8 cellular contexts compared by ENCODE assay signal in genomic region chr9:90801507-90802289, GRCh38. TPM values are rescaled to one million over a fixed set of nuclear protein-coding genes. Genes with fewer than 3 reads are reported as not detected.
A peak's percentile ranks its signal among the peaks of the same experiment; 100 is the strongest.
DNase-seq lines count a peak whose midpoint lies in the region; ATAC-seq, FAIRE-seq and TF ChIP-seq lines count a peak whose summit lies in the region.

Gene SYK (plus strand): TSS chr9:90801819. CDS start chr9:90843899, 42,080 bp downstream.

- RAD21 ChIA-PET in GM12878 (lab: Charles Lee; ENCODE audit: unreplicated experiment): no interaction called here

- peak; percentile 49 for ATAC-seq in activated CD4-positive, CD25-positive, alpha-beta regulatory T cell treated with anti-CD3 and anti-CD28 coated beads, Interleukin-2, amount 50 U/mL, for 24 hours
- ATAC-seq in HG02610 (IDR thresholded peaks at IDR 0.05; ENCODE audit: unreplicated experiment) (peak; percentile 47), GM12878 (peak; percentile 72), left lung (peak; percentile 91)

- H3K36me3 ChIP-seq in GM12878 (ENCODE audit: control insufficient read depth in 2 of 2, insufficient read depth in 2 of 2, low read length in 1 of 2): no peaks in the 10 kb centered on the region
- H3K36me3 ChIP-seq in left lung: no peaks in the 10 kb centered on the region
- H3K36me3 ChIP-seq in thyroid gland: no peaks in the 10 kb centered on the region

- H3K79me2 ChIP-seq in GM12878 (ENCODE audit: control insufficient read depth, insufficient read depth, low read length): peaks cover 53% of the 10 kb centered on the region

- TF ChIP-seq RAD21 in GM12878 (IDR thresholded peaks at IDR 0.05; ENCODE audit: insufficient read depth, low read depth, low read length): no peak

- no peak for TF ChIP-seq EP300 in GM12878 (IDR thresholded peaks at IDR 0.05; ENCODE audit: borderline replicate concordance in 1 of 2, control insufficient read depth in 1 of 2, low read depth in 2 of 2, low read length in 2 of 2)

- POLR2A ChIA-PET in GM12878 (lab: Charles Lee): interaction anchor here (0.6 to 1.0 kb wide), 2 partner anchors 16 to 1312 kb away, joined by 3 read pairs; no protein-coding TSS in a partner anchor

- no peak for DNase-seq in activated CD4-positive, CD25-positive, alpha-beta regulatory T cell treated with anti-CD3 and anti-CD28 coated beads, Interleukin-2, amount 50 U/mL, for 72 hours
- DNase-seq in NCI-H2196 treated with DMSO at 0.1 percent for 48 hours (lab: John Stamatoyannopoulos, UW; ENCODE audit: unreplicated experiment): peak; percentile 31
- DNase-seq in GM12878 (ENCODE audit: low read depth, low spot score): no peak
- DNase-seq in left lung: peak; percentile 73 to 98
- peak; percentile 80 for DNase-seq in thyroid gland
- DNase-seq in stimulated activated naive CD4-positive, alpha-beta T cell (lab: John Stamatoyannopoulos, UW): no peak

- CTCF ChIA-PET in GM12878 (lab: Yijun Ruan, JAX): interaction anchor here (0.7 kb wide), 1 partner anchor 26 kb away, joined by 3 read pairs; no protein-coding TSS in a partner anchor

- H2AFZ ChIP-seq in GM12878 (ENCODE audit: control insufficient read depth, low read depth, low read length): peak within 1 kb of the TSS; percentile 89

- intact Hi-C loops in GM12878 (cut with micrococcal nuclease; ENCODE audit: unreplicated experiment): loop anchor here (2.0 to 5.0 kb wide), 3 partner anchors 27 to 1484 kb away; partner anchors contain the start of gene SECISBP2
- intact Hi-C loops in left lung (cut with DNase I): no loop called here
- intact Hi-C loops in thyroid gland (cut with DNase I): no loop called here

- TF ChIP-seq CTCF in GM12878 (IDR thresholded peaks at IDR 0.05 in 2 of 3, conservative IDR thresholded peaks at IDR 0.05 in 1 of 3; ENCODE audit: control insufficient read depth in 2 of 3, extremely low read depth in 1 of 3, insufficient read depth in 1 of 3, low read depth in 3 of 3, low read length in 3 of 3) (no peak), left lung (IDR thresholded peaks at IDR 0.05) (no peak), thyroid gland (IDR thresholded peaks at IDR 0.05) (no peak)

- TF ChIP-seq POLR2A in GM12878 (IDR thresholded peaks at IDR 0.05; ENCODE audit: low read depth, low read length) (peak; percentile 66; the same call in 1 of the 2 replicates), thyroid gland (IDR thresholded peaks at IDR 0.05) (peak in 1 of 2 donors; percentile 72)

- peak within 1 kb of the TSS; percentile 94 for H3K4me2 ChIP-seq in GM12878 (ENCODE audit: control insufficient read depth, insufficient read depth)

- H3K27me3 ChIP-seq in GM12878 (replicated peaks in 1 of 2; ENCODE audit: control insufficient read depth in 2 of 2, insufficient read depth in 2 of 2, low read length in 1 of 2) (no peaks in the 10 kb centered on the region), left lung (peaks cover 22 to 37% of the 10 kb centered on the region in 2 donors), thyroid gland (no peaks in the 10 kb centered on the region)

- FAIRE-seq in GM12878 (lab: Jason Lieb, UNC): no peak

- no peaks in the 10 kb centered on the region for H3K9me3 ChIP-seq in GM12878 (replicated peaks; ENCODE audit: control insufficient read depth, insufficient read depth, low read length)
- H3K9me3 ChIP-seq in left lung: no peaks in the 10 kb centered on the region
- H3K9me3 ChIP-seq in thyroid gland: no peaks in the 10 kb centered on the region

- H3K27ac ChIP-seq in GM12878 (ENCODE audit: control insufficient read depth, insufficient read depth) (peak within 1 kb of the TSS; percentile 83), left lung (peak within 1 kb of the TSS; percentile 78 to 97), thyroid gland (peak within 1 kb of the TSS; percentile 87 to 95 (median 94))

- in situ Hi-C loops in GM12878 (cut with MboI): no loop called here

- 1% methylated on average over 79 of the region's 82 CpGs for WGBS in GM12878 (ENCODE audit: insufficient coverage, insufficient replicate concordance, low lambda C conversion rate, missing lambda C conversion rate)
- 2 to 3% methylated on average over 39 to 59 of the region's 82 CpGs for WGBS in thyroid gland, 2 donors

- H3K4me1 ChIP-seq in GM12878 (ENCODE audit: control insufficient read depth, insufficient read depth, low read length): peaks cover 25% of the 10 kb centered on the region
- H3K4me1 ChIP-seq in left lung: peaks cover 0 to 65% of the 10 kb centered on the region in 2 donors
- peaks cover 29 to 31% of the 10 kb centered on the region in 2 donors for H3K4me1 ChIP-seq in thyroid gland

- peak within 1 kb of the TSS; percentile 81 for H3K4me3 ChIP-seq in GM12878
- peak within 1 kb of the TSS; percentile 41 to 71 for H3K4me3 ChIP-seq in left lung
- peak within 1 kb of the TSS; percentile 41 to 69 (median 58) for H3K4me3 ChIP-seq in thyroid gland (replicated peaks in 1 of 3)

- H4K20me1 ChIP-seq in GM12878 (ENCODE audit: control insufficient read depth, insufficient read depth): no peaks in the 10 kb centered on the region

- SMC1A ChIA-PET in GM12878 (lab: Charles Lee; ENCODE audit: uncharacterized antibody, unreplicated experiment): interaction anchor here (1.3 to 1.5 kb wide), 2 partner anchors 7 to 12 kb away, joined by 3 to 4 read pairs; no protein-coding TSS in a partner anchor

- peak within 1 kb of the TSS; percentile 87 for H3K9ac ChIP-seq in GM12878 (ENCODE audit: control insufficient read depth, insufficient read depth, low read length)

- no TSS peak for BruUV-seq in GM12878 (replicated peaks; lab: Mats Ljungman, UMichigan)

TF ChIP-seq in GM12878, 131 proteins besides CTCF, POLR2A, EP300 and RAD21 (continues in another document):
- TF ChIP-seq ZNF217 (IDR thresholded peaks at IDR 0.05) (peak; percentile 63; the same call in 1 of the 2 replicates), ATF7 (IDR thresholded peaks at IDR 0.05; ENCODE audit: low read depth) (no peak), RUNX3 (IDR thresholded peaks at IDR 0.05; ENCODE audit: low read length) (peak; percentile 24; the same call in 1 of the 2 replicates), FOS (IDR thresholded peaks at IDR 0.05; ENCODE audit: borderline replicate concordance, extremely low read depth, insufficient read length) (no peak), CUX1 (IDR thresholded peaks at IDR 0.05; ENCODE audit: insufficient replicate concordance, low read depth, low read length) (no peak), MTA3 (IDR thresholded peaks at IDR 0.05; ENCODE audit: borderline replicate concordance, low read length) (no peak), MEF2B (IDR thresholded peaks at IDR 0.05; ENCODE audit: partially characterized antibody, poor library complexity, severe bottlenecking) (peak; percentile 44), IKZF1 (conservative IDR thresholded peaks at IDR 0.05) (peak; percentile 77), WRNIP1 (IDR thresholded peaks at IDR 0.05; ENCODE audit: borderline replicate concordance, low read depth, low read length) (no peak)

RNA-seq across cellular contexts. Expression of gene SYK, which starts in this region (rescaled TPM):
- 29.6 and 41.5 TPM in 2 replicates for total RNA-seq in GM12878 (2013; cell fraction: nucleolus; rRNA removed)
- total RNA-seq in GM12878 (2014; rRNA removed) (80.7 and 88.4 TPM in 2 replicates), GM12878 (2014; rRNA removed; fragmentation: Illumina TruSeq; extraction: Trizol) (70.2 and 75.8 TPM in 2 replicates), GM12878 (2021) (128 and 135 TPM in 2 replicates), left lung (10 to 100 TPM; 49.7 to 91.8 TPM), thyroid gland (100 to 1,000 TPM in 1 of 4 donors, 10 to 100 TPM in 3; 50.7 to 107 (median 87.1) TPM)
- polyA plus RNA-seq in GM12878 (2011; ENCODE audit: low read depth): 17.5 TPM
- polyA plus RNA-seq in GM12878 (2011; rRNA removed) (5.7 and 6.5 TPM in 2 replicates), GM12878 (2014; fragmentation: Illumina TruSeq; extraction: Trizol) (77.5 and 82.5 TPM in 2 replicates), GM12878 (2014; fragmentation: Nextera tagmentation; extraction: Ambion mirVana) (10 to 100 TPM; 23.1 to 24.8 TPM), GM12878 (2014; rRNA removed) (58.1 and 58.2 TPM in 2 replicates), GM12878 (2016; fragmentation: Nextera tagmentation; extraction: Ambion mirVana) (10 to 100 TPM; 68.0 to 69.5 TPM)
- polyA plus RNA-seq in GM12878 (2011; cell fraction: cytosol; rRNA removed): 7.5 and 7.6 TPM in 2 replicates
- 7.6 and 13.2 TPM in 2 replicates for polyA plus RNA-seq in GM12878 (2011; cell fraction: nucleus; rRNA removed)
- polyA plus RNA-seq in GM12878 (2012): 26.6 and 29.5 TPM in 2 replicates
- 7.0 and 8.3 TPM in 2 replicates for polyA minus RNA-seq in GM12878 (2011; rRNA and poly(A)+ RNA removed)
- polyA minus RNA-seq in GM12878 (2011; cell fraction: cytosol; rRNA and poly(A)+ RNA removed): 5.8 and 11.6 TPM in 2 replicates
- 6.8 and 8.5 TPM in 2 replicates for polyA minus RNA-seq in GM12878 (2011; cell fraction: nucleus; rRNA and poly(A)+ RNA removed)

Comparison
In these comparisons a context has a peak if more than half of its experiments do, and no peak if none do; other contexts are left out.
1. DNase-seq: peak in NCI-H2196 treated with DMSO at 0.1 percent for 48 hours (single experiment), left lung (2 of 2) and thyroid gland (2 of 2); none in activated CD4-positive, CD25-positive, alpha-beta regulatory T cell treated with anti-CD3 and anti-CD28 coated beads, Interleukin-2, amount 50 U/mL, for 72 hours (single experiment), GM12878 (single experiment) and stimulated activated naive CD4-positive, alpha-beta T cell (0 of 6).
2. Peak in every context shown above with its lines, with median percentiles within 50 percentile points of each other: ATAC-seq, H3K27ac ChIP-seq and H3K4me3 ChIP-seq.